ENCODE assay signal across 13 cellular contexts in the genomic region with DNA sequence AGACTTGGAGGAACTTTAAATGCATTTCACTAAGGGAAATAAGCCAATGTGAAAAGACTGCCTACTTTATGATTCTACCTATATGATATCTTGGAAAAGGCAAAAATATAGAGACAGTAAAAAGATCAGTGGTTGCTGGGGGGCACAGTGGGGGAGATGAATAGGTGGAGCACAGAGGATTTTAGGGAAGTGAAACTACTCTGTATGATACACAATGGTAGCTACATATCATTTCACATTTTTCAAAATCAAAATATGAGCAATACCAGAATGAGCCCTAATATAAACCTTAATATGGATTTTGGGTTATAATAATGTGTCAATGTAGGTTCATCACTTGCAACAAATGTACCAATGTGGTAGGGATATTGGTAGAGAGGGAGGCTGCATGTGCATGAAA.
"Had no signal": no experiment of that assay in that cellular context is flagged by ENCODE, and none has a peak within 500 bp of the region (broad histone marks: within the 10 kb centered on the region; RNA-seq: fewer than 3 reads in every experiment).

No MANE protein-coding gene starts in this region.

- ATAC-seq: foreskin keratinocyte, pancreas, right cardiac atrium had no signal

- H3K27ac ChIP-seq: foreskin keratinocyte, hepatocyte, pancreas had no signal

- DNase-seq: endodermal cell; erythroblast; foreskin keratinocyte; mesendoderm; naive B cell; occipital lobe; pancreas; right cardiac atrium; stimulated activated CD4-positive, alpha-beta T cell treated with anti-CD3 and anti-CD28 coated beads, Interleukin-2, amount 100 ng/mL, for 48 hours; stimulated activated naive CD4-positive, alpha-beta T cell treated with Interleukin-2 at 50 U/mL for 16 hours; trophoblast cell had no signal

- H3K4me3 ChIP-seq: hepatocyte, pancreas, smooth muscle cell had no signal

- H3K27me3 ChIP-seq: foreskin keratinocyte, hepatocyte, pancreas had no signal
